8 cellular contexts compared by ENCODE assay signal in genomic region chr9:83920469-83920941, GRCh38. TPM values are rescaled to one million over a fixed set of nuclear protein-coding genes. Genes with fewer than 3 reads are reported as not detected.
DNase-seq lines count a peak whose midpoint lies in the region; ATAC-seq, FAIRE-seq and TF ChIP-seq lines count a peak whose summit lies in the region.

No MANE protein-coding gene starts in this region.

- H3K4me2 ChIP-seq in endothelial cell of umbilical vein (ENCODE audit: insufficient read depth, low read length) = peak overlapping the region; percentile 93

- H3K79me2 ChIP-seq in endothelial cell of umbilical vein (ENCODE audit: control insufficient read depth, insufficient read depth, low read length) = no peaks in the 10 kb centered on the region

- peaks cover 5% of the 10 kb centered on the region; the same call in 1 of the 2 replicates for H3K36me3 ChIP-seq in RWPE2 (ENCODE audit: low read depth)
- no peaks in the 10 kb centered on the region for H3K36me3 ChIP-seq in endothelial cell of umbilical vein (ENCODE audit: control insufficient read depth in 2 of 2, extremely low read depth in 1 of 2, insufficient read depth in 2 of 2, low read length in 2 of 2)
- no peaks in the 10 kb centered on the region for H3K36me3 ChIP-seq in urinary bladder (ENCODE audit: insufficient read depth)

- H3K9me3 ChIP-seq in RWPE2 (ENCODE audit: severe bottlenecking) (no peaks in the 10 kb centered on the region), endothelial cell of umbilical vein (replicated peaks; ENCODE audit: control insufficient read depth, insufficient read depth, low read length) (no peaks in the 10 kb centered on the region)

- dilution Hi-C loops in endothelial cell of umbilical vein (cut with MboI; ENCODE audit: extremely low pct_ligation_motif_present, low sequenced_read_pairs) = no loop called here

- H3K27me3 ChIP-seq in RWPE2 (ENCODE audit: insufficient read depth, poor library complexity, severe bottlenecking) (no peaks in the 10 kb centered on the region), endothelial cell of umbilical vein (ENCODE audit: control insufficient read depth in 2 of 2, insufficient read depth in 2 of 2, low read length in 2 of 2) (no peaks in the 10 kb centered on the region)

- no peak for TF ChIP-seq POLR2A in endothelial cell of umbilical vein (IDR thresholded peaks at IDR 0.05; ENCODE audit: low read depth, low read length)

- WGBS in urinary bladder = 2% methylated on average over 17 of the region's 17 CpGs

- TF ChIP-seq CTCF in RWPE2 (IDR thresholded peaks at IDR 0.05; ENCODE audit: poor library complexity, severe bottlenecking) = no peak
- TF ChIP-seq CTCF in endothelial cell of umbilical vein (IDR thresholded peaks at IDR 0.05; ENCODE audit: extremely low read depth in 1 of 2, insufficient read depth in 1 of 2, low read depth in 1 of 2, low read length in 2 of 2) = peak; percentile 20 to 37

- peak; percentile 83 for FAIRE-seq in endothelial cell of umbilical vein (lab: Jason Lieb, UNC)

- peak; percentile 46 for DNase-seq in GM03348 (ENCODE audit: low spot score)
- peak; percentile 44 for DNase-seq in HPDE6-E6E7 (ENCODE audit: extremely low spot score)
- DNase-seq in RWPE2 (ENCODE audit: low spot score) = no peak
- peak; percentile 63 for DNase-seq in endothelial cell of umbilical vein (ENCODE audit: low read depth, low spot score)
- DNase-seq in mucosa of gallbladder (ENCODE audit: low spot score) = peak; percentile 63
- DNase-seq in SIG-M5 (lab: John Stamatoyannopoulos, UW) = no peak

- H4K20me1 ChIP-seq in endothelial cell of umbilical vein (replicated peaks; ENCODE audit: control insufficient read depth, extremely low read depth, insufficient read depth, low read length) = no peaks in the 10 kb centered on the region

- intact Hi-C loops in endothelial cell of umbilical vein (cut with micrococcal nuclease) = loop anchor here (2.0 to 5.0 kb wide), 6 partner anchors 37 to 397 kb away; partner anchors contain the start of genes HNRNPK, IDNK, RMI1 and UBQLN1

- CTCF ChIA-PET in endothelial cell of umbilical vein (lab: Charles Lee) = interaction anchor here (0.8 to 2.5 kb wide), 14 partner anchors 9 to 395 kb away, joined by 3 to 26 read pairs (median 4); no protein-coding TSS in a partner anchor

- H2AFZ ChIP-seq in endothelial cell of umbilical vein (ENCODE audit: low read depth, low read length) = peak overlapping the region; percentile 73

- ATAC-seq in GM21390 (IDR thresholded peaks at IDR 0.05; ENCODE audit: unreplicated experiment) (peak; percentile 7), RWPE2 (ENCODE audit: low read depth) (peak; percentile 30)

- peaks cover 8% of the 10 kb centered on the region for H3K4me1 ChIP-seq in RWPE2 (ENCODE audit: insufficient read depth, poor library complexity, severe bottlenecking)
- H3K4me1 ChIP-seq in endothelial cell of umbilical vein (ENCODE audit: control insufficient read depth, extremely low read depth, insufficient read depth, low read length) = peaks cover 10% of the 10 kb centered on the region
- H3K4me1 ChIP-seq in urinary bladder (ENCODE audit: insufficient read depth) = no peaks in the 10 kb centered on the region

- TSS peak; percentile 44 for BruUV-seq in endothelial cell of umbilical vein (replicated peaks; lab: Mats Ljungman, UMichigan)

- H3K4me3 ChIP-seq in RWPE2 (ENCODE audit: severe bottlenecking) = peak overlapping the region; percentile 67
- H3K4me3 ChIP-seq in endothelial cell of umbilical vein (replicated peaks in 1 of 3; ENCODE audit: insufficient read depth in 1 of 3, low read depth in 1 of 3, low read length in 3 of 3) = peak overlapping the region; percentile 41 to 78 (median 69)
- peak overlapping the region; percentile 87 for H3K4me3 ChIP-seq in urinary bladder (ENCODE audit: low read depth, low read length)

- H3K9me1 ChIP-seq in endothelial cell of umbilical vein (replicated peaks; ENCODE audit: control insufficient read depth, extremely low read depth, insufficient read depth, low read length) = no peaks in the 10 kb centered on the region

- peak overlapping the region; percentile 87 for H3K27ac ChIP-seq in RWPE2 (ENCODE audit: poor library complexity, severe bottlenecking)
- H3K27ac ChIP-seq in endothelial cell of umbilical vein (ENCODE audit: insufficient read depth, low read depth, low read length) = peak overlapping the region; percentile 69
- peak overlapping the region; percentile 96 for H3K27ac ChIP-seq in urinary bladder (ENCODE audit: low read depth)

- peak overlapping the region; percentile 83 for H3K9ac ChIP-seq in endothelial cell of umbilical vein (replicated peaks; ENCODE audit: extremely low read depth, insufficient read depth, low read length)

- POLR2A ChIA-PET in endothelial cell of umbilical vein (lab: Charles Lee) = interaction anchor here (0.6 kb wide), 1 partner anchor 15 kb away, joined by 3 read pairs; no protein-coding TSS in a partner anchor

TF ChIP-seq in endothelial cell of umbilical vein, 7 proteins besides CTCF, POLR2A, EP300 and RAD21:
- no peak for TF ChIP-seq POLR2AphosphoS5 (IDR thresholded peaks at IDR 0.05; ENCODE audit: insufficient read depth, low read depth, low read length)
- no peak for TF ChIP-seq GATA2 (IDR thresholded peaks at IDR 0.05; ENCODE audit: insufficient read depth, insufficient read length, low read depth, low read length)
- no peak for TF ChIP-seq EZH2 (IDR thresholded peaks at IDR 0.05; ENCODE audit: borderline replicate concordance, low read depth, low read length, severe bottlenecking)
- TF ChIP-seq MAX (IDR thresholded peaks at IDR 0.05; ENCODE audit: insufficient read depth, insufficient read length) = no peak
- TF ChIP-seq FOS (IDR thresholded peaks at IDR 0.05; ENCODE audit: borderline replicate concordance, insufficient read depth, low read length) = no peak
- no peak for TF ChIP-seq MYC (IDR thresholded peaks at IDR 0.05; ENCODE audit: low read depth, low read length)
- TF ChIP-seq JUN (IDR thresholded peaks at IDR 0.05; ENCODE audit: borderline replicate concordance, insufficient read depth, insufficient read length, low read depth) = no peak

RNA-seq across cellular contexts. Expression of gene KIF27, which starts 0.7 kb away (rescaled TPM):
- total RNA-seq in endothelial cell of umbilical vein = 3.2 and 3.5 TPM in 2 replicates
- polyA plus RNA-seq in endothelial cell of umbilical vein = 0.16 and 0.28 TPM in 2 replicates
- 0.48 and 0.52 TPM in 2 replicates for polyA plus RNA-seq in endothelial cell of umbilical vein (2011; cell fraction: cytosol; rRNA removed)
- polyA plus RNA-seq in endothelial cell of umbilical vein (2011; cell fraction: nucleus; rRNA removed) = 2.4 and 4.1 TPM in 2 replicates
- polyA plus RNA-seq in endothelial cell of umbilical vein (2012) = 1.7 and 1.8 TPM in 2 replicates
- 1.2 and 1.9 TPM in 2 replicates for polyA minus RNA-seq in endothelial cell of umbilical vein
- polyA minus RNA-seq in endothelial cell of umbilical vein (2011; cell fraction: cytosol; rRNA and poly(A)+ RNA removed) = 1.0 TPM
- polyA minus RNA-seq in endothelial cell of umbilical vein (2011; cell fraction: nucleus; rRNA and poly(A)+ RNA removed) = 3.8 TPM in 2 replicates
- 7.9 TPM for total RNA-seq in mucosa of gallbladder
- total RNA-seq in urinary bladder = 18.9 TPM
- 1.8 TPM for polyA plus RNA-seq in urinary bladder

RNA-seq across cellular contexts. Expression of gene HNRNPK, which starts 59.5 kb away (rescaled TPM):
- total RNA-seq in endothelial cell of umbilical vein (653 and 663 TPM in 2 replicates), mucosa of gallbladder (381 TPM), urinary bladder (649 TPM)
- polyA plus RNA-seq in endothelial cell of umbilical vein (341 and 399 TPM in 2 replicates), urinary bladder (376 TPM)
- 427 and 435 TPM in 2 replicates for polyA plus RNA-seq in endothelial cell of umbilical vein (2011; cell fraction: cytosol; rRNA removed)
- polyA plus RNA-seq in endothelial cell of umbilical vein (2011; cell fraction: nucleus; rRNA removed) = 628 and 652 TPM in 2 replicates
- polyA plus RNA-seq in endothelial cell of umbilical vein (2012) = 498 and 617 TPM in 2 replicates
- 661 and 665 TPM in 2 replicates for polyA minus RNA-seq in endothelial cell of umbilical vein
- polyA minus RNA-seq in endothelial cell of umbilical vein (2011; cell fraction: cytosol; rRNA and poly(A)+ RNA removed) = 328 TPM
- 608 and 684 TPM in 2 replicates for polyA minus RNA-seq in endothelial cell of umbilical vein (2011; cell fraction: nucleus; rRNA and poly(A)+ RNA removed)

Comparison
In these comparisons a context has a peak if more than half of its experiments do, and no peak if none do; other contexts are left out.
1. DNase-seq: peak in GM03348 (single experiment), HPDE6-E6E7 (single experiment), endothelial cell of umbilical vein (single experiment) and mucosa of gallbladder (single experiment); none in RWPE2 (single experiment) and SIG-M5 (single experiment).
2. Peak in every context shown above with its lines, with median percentiles within 50 percentile points of each other: H3K27ac ChIP-seq and H3K4me3 ChIP-seq.